Comparison of ENCODE assay signal across 1 cellular context in genomic region chr15:38048001-38048455, GRCh38.
A peak's percentile ranks its signal among the peaks of the same experiment; 100 is the strongest.
TF ChIP-seq lines count a peak whose summit lies in the region.

No MANE protein-coding gene starts in this region.

TF ChIP-seq in GM12878, 131 proteins besides CTCF, POLR2A, EP300 and RAD21 (continued from another document):
- TF ChIP-seq SKIL (IDR thresholded peaks at IDR 0.05; ENCODE audit: low read depth, poor library complexity, severe bottlenecking) (no peak), PKNOX1 (IDR thresholded peaks at IDR 0.05) (peak; percentile 85), SMAD1 (IDR thresholded peaks at IDR 0.05; ENCODE audit: low read depth, partially characterized antibody) (peak; percentile 19), NFIC (IDR thresholded peaks at IDR 0.05; ENCODE audit: low read depth, low read length) (peak; percentile 40; the same call in 1 of the 2 replicates), MTA2 (IDR thresholded peaks at IDR 0.05; ENCODE audit: low read depth) (peak; percentile 97), RUNX3 (IDR thresholded peaks at IDR 0.05; ENCODE audit: low read length) (peak; percentile 53), PAX5 (IDR thresholded peaks at IDR 0.05; ENCODE audit: borderline replicate concordance, low read depth, low read length) (peak; percentile 82), KDM1A (IDR thresholded peaks at IDR 0.05; ENCODE audit: borderline replicate concordance) (no peak), TBL1XR1 (IDR thresholded peaks at IDR 0.05; ENCODE audit: low read depth, low read length) (no peak), PAX8 (IDR thresholded peaks at IDR 0.05) (peak; percentile 79; the same call in 1 of the 2 replicates), CEBPZ (IDR thresholded peaks at IDR 0.05; ENCODE audit: low read depth, low read length) (no peak), ESRRA (IDR thresholded peaks at IDR 0.05; ENCODE audit: low read length) (no peak), RELB (IDR thresholded peaks at IDR 0.05; ENCODE audit: low read depth) (peak; percentile 90), IRF4 (IDR thresholded peaks at IDR 0.05; ENCODE audit: low read depth, low read length) (peak; percentile 50; the same call in 1 of the 2 replicates), ZNF24 (IDR thresholded peaks at IDR 0.05) (no peak), ZNF687 (IDR thresholded peaks at IDR 0.05) (peak; percentile 42; the same call in 1 of the 2 replicates), SMARCA5 (IDR thresholded peaks at IDR 0.05) (peak; percentile 65; the same call in 1 of the 2 replicates), PBX3 (IDR thresholded peaks at IDR 0.05; ENCODE audit: insufficient replicate concordance, low read depth, low read length) (peak; percentile 80), NR2F1 (conservative IDR thresholded peaks at IDR 0.05) (0 out of 2 replicates have a peak, but pooled peaks have one; percentile 14), IKZF1 (conservative IDR thresholded peaks at IDR 0.05) (peak; percentile 68), MEF2B (IDR thresholded peaks at IDR 0.05; ENCODE audit: partially characterized antibody, poor library complexity, severe bottlenecking) (peak; percentile 38), IKZF2 (IDR thresholded peaks at IDR 0.05) (peak; percentile 68 to 77; a peak in 3 of 4 replicates), ZNF207 (IDR thresholded peaks at IDR 0.05; ENCODE audit: borderline replicate concordance) (no peak), TARDBP (IDR thresholded peaks at IDR 0.05; ENCODE audit: borderline replicate concordance) (no peak)
